Comparison of ENCODE assay signal across 8 cellular contexts in genomic region chr10:73865459-73866442, GRCh38. TPM values are rescaled to one million over a fixed set of nuclear protein-coding genes. Genes with fewer than 3 reads are reported as not detected.
DNase-seq lines count a peak whose midpoint lies in the region; ATAC-seq and TF ChIP-seq lines count a peak whose summit lies in the region.

No MANE protein-coding gene starts in this region.

- peaks cover 50% of the 10 kb centered on the region for H3K4me1 ChIP-seq in lower lobe of right lung
- peaks cover 50% of the 10 kb centered on the region for H3K4me1 ChIP-seq in vagina

- H3K27ac ChIP-seq in lower lobe of right lung, result peak overlapping the region; percentile 78
- peak overlapping the region; percentile 58 for H3K27ac ChIP-seq in vagina

- no peak for TF ChIP-seq POLR2A in vagina (IDR thresholded peaks at IDR 0.05)

- no peak for TF ChIP-seq CTCF in lower lobe of right lung (IDR thresholded peaks at IDR 0.05)
- no peak for TF ChIP-seq CTCF in vagina (IDR thresholded peaks at IDR 0.05)

- peak overlapping the region; percentile 32 for H3K4me3 ChIP-seq in lower lobe of right lung
- H3K4me3 ChIP-seq in vagina, result no peak overlapping the region

- H3K36me3 ChIP-seq in lower lobe of right lung (peaks cover 41% of the 10 kb centered on the region), vagina (peaks cover 0 to 25% of the 10 kb centered on the region in 2 donors)

- H3K27me3 ChIP-seq in lower lobe of right lung (ENCODE audit: low read depth) (no peaks in the 10 kb centered on the region), vagina (no peaks in the 10 kb centered on the region)

- ATAC-seq in GM21576 (IDR thresholded peaks at IDR 0.05; ENCODE audit: unreplicated experiment) (peak; percentile 60), lower lobe of right lung (peak; percentile 81 to 85)

- intact Hi-C loops in lower lobe of right lung (cut with DNase I) (no loop called here), vagina (cut with DNase I) (no loop called here)

- H3K9me3 ChIP-seq in lower lobe of right lung, result no peaks in the 10 kb centered on the region
- H3K9me3 ChIP-seq in vagina, result no peaks in the 10 kb centered on the region

- DNase-seq in CD1c-positive myeloid dendritic cell (ENCODE audit: extremely low spot score) (peak; percentile 79), NOMO-1 (lab: John Stamatoyannopoulos, UW; ENCODE audit: unreplicated experiment in 2 of 2) (peak; percentile 93 to 97), lower lobe of right lung (peak; percentile 84), vagina (ENCODE audit: extremely low spot score in 2 of 2) (no peak), NCI-H2227 treated with DMSO at 0.1 percent for 48 hours (lab: John Stamatoyannopoulos, UW) (no peak), mesenteric fat pad (ENCODE audit: low spot score) (no peak)
- peak; percentile 41 for DNase-seq in activated effector memory CD4-positive, alpha-beta T cell treated with Interleukin-2 at 50 U/mL for 16 hours

RNA-seq across cellular contexts. Expression of gene CAMK2G, which starts 8.6 kb away (rescaled TPM):
- 38.4 TPM for total RNA-seq in lower lobe of right lung
- 48.9 TPM for total RNA-seq in vagina
- 24.2 TPM for total RNA-seq in mesenteric fat pad

RNA-seq across cellular contexts. Expression of gene PLAU, which starts 45.2 kb away (rescaled TPM):
- 29.0 TPM for total RNA-seq in lower lobe of right lung
- 18.2 TPM for total RNA-seq in vagina
- total RNA-seq in mesenteric fat pad, result 64.7 TPM

RNA-seq across cellular contexts. Expression of gene NDST2, which starts 54.4 kb away (rescaled TPM):
- total RNA-seq in lower lobe of right lung, result 32.3 TPM
- 52.8 TPM for total RNA-seq in vagina
- total RNA-seq in mesenteric fat pad, result 41.6 TPM

Comparison
In these comparisons a context has a peak if more than half of its experiments do, and no peak if none do; other contexts are left out.
1. DNase-seq: peak in CD1c-positive myeloid dendritic cell (single experiment), NOMO-1 (2 of 2), activated effector memory CD4-positive, alpha-beta T cell treated with Interleukin-2 at 50 U/mL for 16 hours (single experiment) and lower lobe of right lung (single experiment); none in vagina (0 of 2), NCI-H2227 treated with DMSO at 0.1 percent for 48 hours (single experiment) and mesenteric fat pad (single experiment).